In the genomic region with DNA sequence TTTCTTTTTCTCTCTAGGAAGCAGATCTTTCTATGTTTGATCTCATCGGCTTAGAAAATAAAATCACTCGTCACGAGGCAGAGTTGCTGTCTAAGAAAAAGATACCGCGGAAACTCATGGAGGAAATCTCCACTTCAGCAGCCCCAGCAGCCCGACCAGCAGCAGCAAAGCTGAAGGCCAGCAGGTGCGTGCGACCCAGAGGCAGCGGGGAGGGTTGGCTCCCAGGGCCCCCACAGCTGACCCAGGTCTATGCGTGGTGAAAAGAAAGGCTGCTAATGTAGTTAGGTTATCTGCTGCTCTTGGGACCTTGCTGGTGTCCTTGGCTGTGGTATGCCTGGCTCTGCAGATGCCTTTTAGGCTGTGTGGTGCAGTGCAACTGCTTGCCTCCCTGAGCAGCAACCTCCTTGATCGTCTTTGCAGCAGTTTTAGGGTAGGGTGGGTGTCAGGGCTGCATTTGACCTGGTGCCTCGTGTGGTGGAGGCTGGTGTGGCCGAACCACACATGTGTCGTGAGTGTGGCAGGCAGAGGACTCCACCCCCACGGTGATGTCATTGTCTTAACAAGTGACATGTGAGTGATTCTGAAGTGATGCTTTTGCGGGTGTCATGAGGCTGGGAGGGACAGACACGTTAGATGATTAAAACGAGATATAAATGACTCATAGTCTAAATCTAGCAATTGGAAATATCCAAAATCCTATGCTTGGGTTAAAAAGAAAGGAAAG, we compare ENCODE assay signal across 1 cellular context.
TF ChIP-seq lines count a peak whose summit lies in the region.

No MANE protein-coding gene starts in this region.

TF ChIP-seq in GM23338, 12 proteins besides CTCF, POLR2A, EP300 and RAD21 (continued from another document):
- TF ChIP-seq, protein P1, sequence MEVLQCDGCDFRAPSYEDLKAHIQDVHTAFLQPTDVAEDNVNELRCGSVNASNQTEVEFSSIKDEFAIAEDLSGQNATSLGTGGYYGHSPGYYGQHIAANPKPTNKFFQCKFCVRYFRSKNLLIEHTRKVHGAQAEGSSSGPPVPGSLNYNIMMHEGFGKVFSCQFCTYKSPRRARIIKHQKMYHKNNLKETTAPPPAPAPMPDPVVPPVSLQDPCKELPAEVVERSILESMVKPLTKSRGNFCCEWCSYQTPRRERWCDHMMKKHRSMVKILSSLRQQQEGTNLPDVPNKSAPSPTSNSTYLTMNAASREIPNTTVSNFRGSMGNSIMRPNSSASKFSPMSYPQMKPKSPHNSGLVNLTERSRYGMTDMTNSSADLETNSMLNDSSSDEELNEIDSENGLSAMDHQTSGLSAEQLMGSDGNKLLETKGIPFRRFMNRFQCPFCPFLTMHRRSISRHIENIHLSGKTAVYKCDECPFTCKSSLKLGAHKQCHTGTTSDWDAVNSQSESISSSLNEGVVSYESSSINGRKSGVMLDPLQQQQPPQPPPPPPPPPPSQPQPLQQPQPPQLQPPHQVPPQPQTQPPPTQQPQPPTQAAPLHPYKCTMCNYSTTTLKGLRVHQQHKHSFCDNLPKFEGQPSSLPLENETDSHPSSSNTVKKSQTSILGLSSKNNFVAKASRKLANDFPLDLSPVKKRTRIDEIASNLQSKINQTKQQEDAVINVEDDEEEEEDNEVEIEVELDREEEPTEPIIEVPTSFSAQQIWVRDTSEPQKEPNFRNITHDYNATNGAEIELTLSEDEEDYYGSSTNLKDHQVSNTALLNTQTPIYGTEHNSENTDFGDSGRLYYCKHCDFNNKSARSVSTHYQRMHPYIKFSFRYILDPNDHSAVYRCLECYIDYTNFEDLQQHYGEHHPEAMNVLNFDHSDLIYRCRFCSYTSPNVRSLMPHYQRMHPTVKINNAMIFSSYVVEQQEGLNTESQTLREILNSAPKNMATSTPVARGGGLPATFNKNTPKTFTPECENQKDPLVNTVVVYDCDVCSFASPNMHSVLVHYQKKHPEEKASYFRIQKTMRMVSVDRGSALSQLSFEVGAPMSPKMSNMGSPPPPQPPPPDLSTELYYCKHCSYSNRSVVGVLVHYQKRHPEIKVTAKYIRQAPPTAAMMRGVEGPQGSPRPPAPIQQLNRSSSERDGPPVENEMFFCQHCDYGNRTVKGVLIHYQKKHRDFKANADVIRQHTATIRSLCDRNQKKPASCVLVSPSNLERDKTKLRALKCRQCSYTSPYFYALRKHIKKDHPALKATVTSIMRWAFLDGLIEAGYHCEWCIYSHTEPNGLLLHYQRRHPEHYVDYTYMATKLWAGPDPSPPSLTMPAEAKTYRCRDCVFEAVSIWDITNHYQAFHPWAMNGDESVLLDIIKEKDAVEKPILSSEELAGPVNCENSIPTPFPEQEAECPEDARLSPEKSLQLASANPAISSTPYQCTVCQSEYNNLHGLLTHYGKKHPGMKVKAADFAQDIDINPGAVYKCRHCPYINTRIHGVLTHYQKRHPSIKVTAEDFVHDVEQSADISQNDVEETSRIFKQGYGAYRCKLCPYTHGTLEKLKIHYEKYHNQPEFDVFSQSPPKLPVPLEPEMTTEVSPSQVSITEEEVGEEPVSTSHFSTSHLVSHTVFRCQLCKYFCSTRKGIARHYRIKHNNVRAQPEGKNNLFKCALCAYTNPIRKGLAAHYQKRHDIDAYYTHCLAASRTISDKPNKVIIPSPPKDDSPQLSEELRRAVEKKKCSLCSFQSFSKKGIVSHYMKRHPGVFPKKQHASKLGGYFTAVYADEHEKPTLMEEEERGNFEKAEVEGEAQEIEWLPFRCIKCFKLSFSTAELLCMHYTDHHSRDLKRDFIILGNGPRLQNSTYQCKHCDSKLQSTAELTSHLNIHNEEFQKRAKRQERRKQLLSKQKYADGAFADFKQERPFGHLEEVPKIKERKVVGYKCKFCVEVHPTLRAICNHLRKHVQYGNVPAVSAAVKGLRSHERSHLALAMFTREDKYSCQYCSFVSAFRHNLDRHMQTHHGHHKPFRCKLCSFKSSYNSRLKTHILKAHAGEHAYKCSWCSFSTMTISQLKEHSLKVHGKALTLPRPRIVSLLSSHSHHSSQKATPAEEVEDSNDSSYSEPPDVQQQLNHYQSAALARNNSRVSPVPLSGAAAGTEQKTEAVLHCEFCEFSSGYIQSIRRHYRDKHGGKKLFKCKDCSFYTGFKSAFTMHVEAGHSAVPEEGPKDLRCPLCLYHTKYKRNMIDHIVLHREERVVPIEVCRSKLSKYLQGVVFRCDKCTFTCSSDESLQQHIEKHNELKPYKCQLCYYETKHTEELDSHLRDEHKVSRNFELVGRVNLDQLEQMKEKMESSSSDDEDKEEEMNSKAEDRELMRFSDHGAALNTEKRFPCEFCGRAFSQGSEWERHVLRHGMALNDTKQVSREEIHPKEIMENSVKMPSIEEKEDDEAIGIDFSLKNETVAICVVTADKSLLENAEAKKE (CRISPR knock-in tag; IDR thresholded peaks at IDR 0.05): no peak
- TF ChIP-seq JUNB (IDR thresholded peaks at IDR 0.05; ENCODE audit: unreplicated experiment): no peak
- TF ChIP-seq POLR2AphosphoS5 (IDR thresholded peaks at IDR 0.05; ENCODE audit: low read depth): no peak
- no peak for TF ChIP-seq ZNF331 (CRISPR knock-in tag; IDR thresholded peaks at IDR 0.05; ENCODE audit: low read depth)
- TF ChIP-seq, protein P2, sequence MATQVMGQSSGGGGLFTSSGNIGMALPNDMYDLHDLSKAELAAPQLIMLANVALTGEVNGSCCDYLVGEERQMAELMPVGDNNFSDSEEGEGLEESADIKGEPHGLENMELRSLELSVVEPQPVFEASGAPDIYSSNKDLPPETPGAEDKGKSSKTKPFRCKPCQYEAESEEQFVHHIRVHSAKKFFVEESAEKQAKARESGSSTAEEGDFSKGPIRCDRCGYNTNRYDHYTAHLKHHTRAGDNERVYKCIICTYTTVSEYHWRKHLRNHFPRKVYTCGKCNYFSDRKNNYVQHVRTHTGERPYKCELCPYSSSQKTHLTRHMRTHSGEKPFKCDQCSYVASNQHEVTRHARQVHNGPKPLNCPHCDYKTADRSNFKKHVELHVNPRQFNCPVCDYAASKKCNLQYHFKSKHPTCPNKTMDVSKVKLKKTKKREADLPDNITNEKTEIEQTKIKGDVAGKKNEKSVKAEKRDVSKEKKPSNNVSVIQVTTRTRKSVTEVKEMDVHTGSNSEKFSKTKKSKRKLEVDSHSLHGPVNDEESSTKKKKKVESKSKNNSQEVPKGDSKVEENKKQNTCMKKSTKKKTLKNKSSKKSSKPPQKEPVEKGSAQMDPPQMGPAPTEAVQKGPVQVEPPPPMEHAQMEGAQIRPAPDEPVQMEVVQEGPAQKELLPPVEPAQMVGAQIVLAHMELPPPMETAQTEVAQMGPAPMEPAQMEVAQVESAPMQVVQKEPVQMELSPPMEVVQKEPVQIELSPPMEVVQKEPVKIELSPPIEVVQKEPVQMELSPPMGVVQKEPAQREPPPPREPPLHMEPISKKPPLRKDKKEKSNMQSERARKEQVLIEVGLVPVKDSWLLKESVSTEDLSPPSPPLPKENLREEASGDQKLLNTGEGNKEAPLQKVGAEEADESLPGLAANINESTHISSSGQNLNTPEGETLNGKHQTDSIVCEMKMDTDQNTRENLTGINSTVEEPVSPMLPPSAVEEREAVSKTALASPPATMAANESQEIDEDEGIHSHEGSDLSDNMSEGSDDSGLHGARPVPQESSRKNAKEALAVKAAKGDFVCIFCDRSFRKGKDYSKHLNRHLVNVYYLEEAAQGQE (IDR thresholded peaks at IDR 0.05; ENCODE audit: unreplicated experiment): no peak
- TF ChIP-seq EZH2phosphoT487 (IDR thresholded peaks at IDR 0.05; ENCODE audit: unreplicated experiment): no peak
